In genomic region chr10:86653987-86654386, GRCh38 we compare ENCODE assay signal across 14 cellular contexts. TPM values are rescaled to one million over a fixed set of nuclear protein-coding genes. Genes with fewer than 3 reads are reported as not detected.
DNase-seq lines count a peak whose midpoint lies in the region; ATAC-seq, FAIRE-seq and TF ChIP-seq lines count a peak whose summit lies in the region.
"Had no signal": no experiment of that assay in that cellular context is flagged by ENCODE, and none has a peak within 500 bp of the region (broad histone marks: within the 10 kb centered on the region; RNA-seq: fewer than 3 reads in every experiment).

No MANE protein-coding gene starts in this region.

- H2BK120ac ChIP-seq in H1 (replicated peaks; ENCODE audit: low read depth, low read length) = no peak overlapping the region
- H2BK120ac ChIP-seq in trophoblast cell (ENCODE audit: insufficient read depth, low read length, poor library complexity) = no peak overlapping the region

- H3K4ac ChIP-seq in H1 (replicated peaks; ENCODE audit: insufficient read length, low read depth, low read length) = no peak overlapping the region
- H3K4ac ChIP-seq in trophoblast cell (ENCODE audit: low read depth, low read length) = no peak overlapping the region

- H3K4me3 ChIP-seq in GM12878 (no peak overlapping the region), H1 (ENCODE audit: extremely low read depth in 1 of 4, insufficient read depth in 2 of 4, low read depth in 3 of 4, low read length in 4 of 4) (no peak overlapping the region), trophoblast cell (ENCODE audit: low read depth, low read length) (no peak overlapping the region), heart right ventricle (no peak overlapping the region), suprapubic skin (no peak overlapping the region)
- H3K4me3 ChIP-seq: BLaER1 treated with 17β-estradiol and CSF1 and Interleukin-3, amounts not matched to agents 10 nM and 100 nM; HAP-1 had no signal

- H3K9me3 ChIP-seq in GM12878 (replicated peaks; ENCODE audit: control insufficient read depth, insufficient read depth, low read length) (no peaks in the 10 kb centered on the region), H1 (ENCODE audit: insufficient read depth in 2 of 2, low read depth in 1 of 2, low read length in 1 of 2) (no peaks in the 10 kb centered on the region), trophoblast cell (ENCODE audit: insufficient read depth, low read depth, low read length) (peaks cover 1% of the 10 kb centered on the region), heart right ventricle (no peaks in the 10 kb centered on the region), suprapubic skin (no peaks in the 10 kb centered on the region)
- H3K9me3 ChIP-seq: BLaER1 treated with 17β-estradiol and CSF1 and Interleukin-3, amounts not matched to agents 10 nM and 100 nM; HAP-1 had no signal

- H3K79me1 ChIP-seq in H1 (ENCODE audit: low read depth, low read length) (no peaks in the 10 kb centered on the region), trophoblast cell (ENCODE audit: low read length) (no peaks in the 10 kb centered on the region)

- DNase-seq in HTR-8/SVneo (ENCODE audit: insufficient read length, low spot score) (no peak), GM12878 (ENCODE audit: low read depth, low spot score) (no peak), H1 (ENCODE audit: low read depth in 1 of 2, low spot score in 2 of 2) (no peak), trophoblast cell (no peak), heart right ventricle (no peak), suprapubic skin (ENCODE audit: low spot score in 2 of 2) (no peak)
- DNase-seq: CD4-positive, CD25-positive, alpha-beta regulatory T cell; GF-D8; GOT3; HFFc6 had no signal

- H3K23me2 ChIP-seq in H1 (ENCODE audit: low read depth, low read length) = peaks cover 7% of the 10 kb centered on the region; the same call in 1 of the 2 replicates

- H3K23ac ChIP-seq in H1 (ENCODE audit: insufficient read length) = no peak overlapping the region
- peak overlapping the region; percentile 7 for H3K23ac ChIP-seq in trophoblast cell (ENCODE audit: low read length)

- H4K8ac ChIP-seq in H1 (ENCODE audit: extremely low read depth, insufficient read depth, low read length) (no peak overlapping the region), trophoblast cell (ENCODE audit: low read depth, low read length) (no peak overlapping the region)

- FAIRE-seq in HTR-8/SVneo (lab: Jason Lieb, UNC) (peak; percentile 86), GM12878 (lab: Jason Lieb, UNC) (no peak), H1 (lab: Jason Lieb, UNC) (no peak)

- TF ChIP-seq POLR2A in GM12878 (IDR thresholded peaks at IDR 0.05; ENCODE audit: low read depth, low read length) (no peak), H1 (IDR thresholded peaks at IDR 0.05; ENCODE audit: control extremely low read depth in 1 of 2, low read depth in 2 of 2, low read length in 2 of 2) (no peak), suprapubic skin (IDR thresholded peaks at IDR 0.05) (no peak)

- no peak overlapping the region for H4K5ac ChIP-seq in H1 (ENCODE audit: insufficient read length, low read depth, low read length)

- RAD21 ChIA-PET in GM12878 (lab: Charles Lee; ENCODE audit: unreplicated experiment) = no interaction called here

- ATAC-seq in GM12878 = no peak
- no peak for ATAC-seq in heart right ventricle
- ATAC-seq in HG03460 (IDR thresholded peaks at IDR 0.05; ENCODE audit: unreplicated experiment) = no peak

- H2AK5ac ChIP-seq in H1 (ENCODE audit: low read depth, low read length) (peak overlapping the region; percentile 53; the same call in 1 of the 2 replicates), trophoblast cell (ENCODE audit: low read length) (no peak overlapping the region)

- H3K36me3 ChIP-seq in GM12878 (ENCODE audit: control insufficient read depth in 2 of 2, insufficient read depth in 2 of 2, low read length in 1 of 2) = no peaks in the 10 kb centered on the region
- H3K36me3 ChIP-seq in H1 (ENCODE audit: control insufficient read depth in 2 of 4, insufficient read depth in 4 of 4, low read length in 3 of 4) = no peaks in the 10 kb centered on the region
- H3K36me3 ChIP-seq in trophoblast cell (ENCODE audit: control insufficient read depth in 1 of 2, insufficient read depth in 2 of 2, low read length in 2 of 2) = no peaks in the 10 kb centered on the region
- no peaks in the 10 kb centered on the region for H3K36me3 ChIP-seq in heart right ventricle
- H3K36me3 ChIP-seq in suprapubic skin = no peaks in the 10 kb centered on the region
- H3K36me3 ChIP-seq: BLaER1 treated with 17β-estradiol and CSF1 and Interleukin-3, amounts not matched to agents 10 nM and 100 nM; HAP-1 had no signal

- SMC1A ChIA-PET in GM12878 (lab: Charles Lee; ENCODE audit: uncharacterized antibody, unreplicated experiment) = no interaction called here

- H4K20me1 ChIP-seq in GM12878 (ENCODE audit: control insufficient read depth, insufficient read depth) (no peaks in the 10 kb centered on the region; the same call in 1 of the 2 replicates), H1 (replicated peaks in 1 of 2; ENCODE audit: control insufficient read depth in 1 of 2, insufficient read depth in 2 of 2, low read length in 2 of 2) (peaks cover 0 to 6% of the 10 kb centered on the region in 2 experiments)
- H4K20me1 ChIP-seq: BLaER1 treated with 17β-estradiol and CSF1 and Interleukin-3, amounts not matched to agents 10 nM and 100 nM had no signal

- TF ChIP-seq CTCF in GM12878 (IDR thresholded peaks at IDR 0.05 in 2 of 3, conservative IDR thresholded peaks at IDR 0.05 in 1 of 3; ENCODE audit: control insufficient read depth in 2 of 3, extremely low read depth in 1 of 3, insufficient read depth in 1 of 3, low read depth in 3 of 3, low read length in 3 of 3) (no peak), H1 (IDR thresholded peaks at IDR 0.05; ENCODE audit: control extremely low read depth in 1 of 3, insufficient read depth in 1 of 3, low read depth in 1 of 3, low read length in 3 of 3) (no peak), heart right ventricle (IDR thresholded peaks at IDR 0.05) (no peak), suprapubic skin (IDR thresholded peaks at IDR 0.05) (no peak)

- in situ Hi-C loops in GM12878 (cut with MboI) = no loop called here

- no TSS peak for BruUV-seq in GM12878 (replicated peaks; lab: Mats Ljungman, UMichigan)

- H2BK20ac ChIP-seq in H1 (ENCODE audit: low read length) = 0 out of 2 replicates have a peak overlapping the region, but pooled peaks have one; percentile 61

- H3K27me3 ChIP-seq in GM12878 (replicated peaks in 1 of 2; ENCODE audit: control insufficient read depth in 2 of 2, insufficient read depth in 2 of 2, low read length in 1 of 2) (no peaks in the 10 kb centered on the region; a peak in 1 of 4 replicates), H1 (replicated peaks in 1 of 4; ENCODE audit: control insufficient read depth in 3 of 4, extremely low read depth in 1 of 4, insufficient read depth in 3 of 4, low read length in 3 of 4) (0 out of 7 replicates have a peak, but pooled peaks cover 0 to 2% (median 0%) of the 10 kb centered on the region in 4 experiments), trophoblast cell (ENCODE audit: insufficient read depth, low read length) (no peaks in the 10 kb centered on the region), heart right ventricle (peaks cover 0 to 5% (median 0%) of the 10 kb centered on the region in 7 donors), suprapubic skin (no peaks in the 10 kb centered on the region)
- H3K27me3 ChIP-seq: BLaER1 treated with 17β-estradiol and CSF1 and Interleukin-3, amounts not matched to agents 10 nM and 100 nM had no signal

- H3K79me2 ChIP-seq in GM12878 (ENCODE audit: control insufficient read depth, insufficient read depth, low read length) (no peaks in the 10 kb centered on the region), H1 (ENCODE audit: control insufficient read depth in 1 of 2, insufficient read depth in 2 of 2, low read length in 2 of 2) (no peaks in the 10 kb centered on the region), trophoblast cell (ENCODE audit: control insufficient read depth, insufficient read depth, low read length, poor library complexity) (no peaks in the 10 kb centered on the region)

- intact Hi-C loops in GM12878 (cut with micrococcal nuclease; ENCODE audit: unreplicated experiment) = no loop called here
- intact Hi-C loops in heart right ventricle (cut with DNase I) = no loop called here

- POLR2A ChIA-PET in GM12878 (lab: Charles Lee) (no interaction called here), H1 (lab: Charles Lee; ENCODE audit: partially characterized antibody) (interaction anchor here (1.9 kb wide), 1 partner anchor 12 kb away, joined by 4 read pairs; no protein-coding TSS in a partner anchor)

- H2BK5ac ChIP-seq in H1 (ENCODE audit: low read depth, low read length) (0 out of 2 replicates have a peak overlapping the region, but pooled peaks have one; percentile 24), trophoblast cell (ENCODE audit: low read depth, low read length, poor library complexity) (no peak overlapping the region)

- no peak for TF ChIP-seq EP300 in GM12878 (IDR thresholded peaks at IDR 0.05; ENCODE audit: borderline replicate concordance in 1 of 2, control insufficient read depth in 1 of 2, low read depth in 2 of 2, low read length in 2 of 2)
- no peak for TF ChIP-seq EP300 in H1 (IDR thresholded peaks at IDR 0.05; ENCODE audit: borderline replicate concordance in 1 of 2, low read depth in 2 of 2, low read length in 2 of 2)
- no peak for TF ChIP-seq EP300 in suprapubic skin (IDR thresholded peaks at IDR 0.05)

- WGBS in GM12878 (ENCODE audit: insufficient coverage, insufficient replicate concordance, low lambda C conversion rate, missing lambda C conversion rate) = 56% methylated on average over 3 of the region's 3 CpGs
- 87 to 100% methylated on average over 2 to 3 of the region's 3 CpGs for WGBS in H1 (ENCODE audit: extremely low coverage in 1 of 2, insufficient coverage in 1 of 2, insufficient read length in 1 of 2, insufficient replicate concordance in 2 of 2, low coverage in 1 of 2, low lambda C conversion rate in 2 of 2, missing lambda C conversion rate in 1 of 2), 2 experiments
- 100% methylated on average over 2 of the region's 3 CpGs for WGBS in trophoblast cell (ENCODE audit: extremely low coverage, insufficient coverage, insufficient read length)
- 96 to 100% methylated on average over 3 of the region's 3 CpGs for WGBS in heart right ventricle, 2 donors
- WGBS in suprapubic skin = 97% methylated on average over 3 of the region's 3 CpGs

- H3K56ac ChIP-seq in H1 (replicated peaks; ENCODE audit: insufficient read length, low read depth, low read length) = peak overlapping the region; percentile 98

- no peak overlapping the region for H3K18ac ChIP-seq in H1 (ENCODE audit: extremely low read depth, low read length)
- H3K18ac ChIP-seq in trophoblast cell (ENCODE audit: low read length) = no peak overlapping the region

- H3K4me2 ChIP-seq in GM12878 (ENCODE audit: control insufficient read depth, insufficient read depth) (no peak overlapping the region), H1 (ENCODE audit: insufficient read depth in 1 of 2, low read depth in 2 of 2, low read length in 2 of 2) (no peak overlapping the region), trophoblast cell (ENCODE audit: low read length) (no peak overlapping the region)
- H3K4me2 ChIP-seq: BLaER1 treated with 17β-estradiol and CSF1 and Interleukin-3, amounts not matched to agents 10 nM and 100 nM had no signal

- no peak overlapping the region for H2AFZ ChIP-seq in GM12878 (ENCODE audit: control insufficient read depth, low read depth, low read length)
- H2AFZ ChIP-seq in H1 (ENCODE audit: low read length) = no peak overlapping the region
- H2AFZ ChIP-seq in trophoblast cell (ENCODE audit: insufficient read depth, low read length, poor library complexity) = no peak overlapping the region

- no peak overlapping the region for H3K9ac ChIP-seq in GM12878 (ENCODE audit: control insufficient read depth, insufficient read depth, low read length)
- H3K9ac ChIP-seq in H1 (replicated peaks in 1 of 4; ENCODE audit: extremely low read depth in 1 of 4, low read depth in 3 of 4, low read length in 3 of 4) = no peak overlapping the region
- H3K9ac ChIP-seq in trophoblast cell (ENCODE audit: low read length) = no peak overlapping the region
- H3K9ac ChIP-seq: BLaER1 treated with 17β-estradiol and CSF1 and Interleukin-3, amounts not matched to agents 10 nM and 100 nM had no signal

- H3K27ac ChIP-seq in GM12878 (ENCODE audit: control insufficient read depth, insufficient read depth) (no peak overlapping the region), H1 (ENCODE audit: low read depth, low read length) (no peak overlapping the region), trophoblast cell (ENCODE audit: low read depth, low read length) (no peak overlapping the region), heart right ventricle (no peak overlapping the region), suprapubic skin (no peak overlapping the region)
- H3K27ac ChIP-seq: BLaER1 treated with 17β-estradiol and CSF1 and Interleukin-3, amounts not matched to agents 10 nM and 100 nM had no signal

- H4K91ac ChIP-seq in H1 (replicated peaks; ENCODE audit: insufficient read length, low read length) (no peak overlapping the region), trophoblast cell (ENCODE audit: low read depth, low read length) (no peak overlapping the region)

- H3K4me1 ChIP-seq in GM12878 (ENCODE audit: control insufficient read depth, insufficient read depth, low read length) (no peaks in the 10 kb centered on the region), H1 (replicated peaks in 1 of 4; ENCODE audit: control insufficient read depth in 3 of 4, insufficient read depth in 4 of 4, low read length in 3 of 4) (peaks cover 0 to 6% (median 3%) of the 10 kb centered on the region in 4 experiments; a peak in 1 of 7 replicates), trophoblast cell (ENCODE audit: control insufficient read depth in 1 of 2, insufficient read depth in 2 of 2, low read length in 2 of 2) (peaks cover 0 to 2% of the 10 kb centered on the region in 2 experiments), heart right ventricle (peaks cover 5 to 51% (median 32%) of the 10 kb centered on the region in 9 donors), suprapubic skin (peaks cover 11% of the 10 kb centered on the region)
- H3K4me1 ChIP-seq: HAP-1 had no signal

- no peak overlapping the region for H3K14ac ChIP-seq in H1 (ENCODE audit: insufficient read length)
- H3K14ac ChIP-seq in trophoblast cell (ENCODE audit: low read length) = no peak overlapping the region

- peak overlapping the region; percentile 61; the same call in 1 of the 2 replicates for H2BK15ac ChIP-seq in H1 (ENCODE audit: low read length)

- no peak overlapping the region for H4K12ac ChIP-seq in trophoblast cell (ENCODE audit: low read depth, low read length)

- H2BK12ac ChIP-seq in H1 (ENCODE audit: low read depth, low read length) (no peak overlapping the region), trophoblast cell (ENCODE audit: low read length) (no peak overlapping the region)

- no peak for TF ChIP-seq RAD21 in GM12878 (IDR thresholded peaks at IDR 0.05; ENCODE audit: insufficient read depth, low read depth, low read length)
- no peak for TF ChIP-seq RAD21 in H1 (IDR thresholded peaks at IDR 0.05 in 1 of 2, conservative IDR thresholded peaks at IDR 0.05 in 1 of 2; ENCODE audit: low read depth in 2 of 2, low read length in 2 of 2)

- CTCF ChIA-PET in GM12878 (lab: Yijun Ruan, JAX) (interaction anchor here (1.1 kb wide), 1 partner anchor 11 kb away, joined by 3 read pairs; no protein-coding TSS in a partner anchor), H1 (lab: Charles Lee; ENCODE audit: partially characterized antibody) (interaction anchor here (0.7 to 1.2 kb wide), 3 partner anchors 9 to 69 kb away, joined by 3 to 5 read pairs (median 4); no protein-coding TSS in a partner anchor)

RNA-seq across cellular contexts. Expression of gene OPN4, which starts 0.4 kb away (rescaled TPM):
- total RNA-seq in GM12878 (2013; cell fraction: nucleolus; rRNA removed) = not detected in 2 replicates
- not detected in 2 replicates for total RNA-seq in GM12878 (2014; rRNA removed)
- not detected in 2 replicates for total RNA-seq in GM12878 (2014; rRNA removed; fragmentation: Illumina TruSeq; extraction: Trizol)
- total RNA-seq in GM12878 (2021) = not detected in 2 replicates
- polyA plus RNA-seq in GM12878 (2011; ENCODE audit: low read depth) = not detected
- not detected in 2 replicates for polyA plus RNA-seq in GM12878 (2011; rRNA removed)
- polyA plus RNA-seq in GM12878 (2011; cell fraction: cytosol; rRNA removed) = not detected in 2 replicates
- not detected in 2 replicates for polyA plus RNA-seq in GM12878 (2011; cell fraction: nucleus; rRNA removed)
- polyA plus RNA-seq in GM12878 (2012) = not detected in 2 replicates
- not detected in 2 replicates for polyA plus RNA-seq in GM12878 (2014; fragmentation: Illumina TruSeq; extraction: Trizol)
- not detected for polyA plus RNA-seq in GM12878 (2014; fragmentation: Nextera tagmentation; extraction: Ambion mirVana)
- polyA plus RNA-seq in GM12878 (2014; rRNA removed) = not detected in 2 replicates
- polyA plus RNA-seq in GM12878 (2016; fragmentation: Nextera tagmentation; extraction: Ambion mirVana) = not detected
- polyA minus RNA-seq in GM12878 (2011; rRNA and poly(A)+ RNA removed) = not detected in 2 replicates
- polyA minus RNA-seq in GM12878 (2011; cell fraction: cytosol; rRNA and poly(A)+ RNA removed) = not detected in 2 replicates
- polyA minus RNA-seq in GM12878 (2011; cell fraction: nucleus; rRNA and poly(A)+ RNA removed) = not detected in 2 replicates
- total RNA-seq in H1 (2021; fragmentation: NEBNext Ultra II Directional; extraction: Animal tissue kit (Norgen Biotek cat#: 25700)) = not detected in 2 replicates
- not detected in 2 replicates for polyA plus RNA-seq in H1 (2011; rRNA removed)
- not detected for polyA plus RNA-seq in H1 (2011; cell fraction: cytosol; rRNA removed)
- polyA plus RNA-seq in H1 (2011; cell fraction: nucleus; rRNA removed) = not detected
- not detected in 4 replicates for polyA plus RNA-seq in H1 (2012, experiment 1 of 2)
- not detected for polyA plus RNA-seq in H1 (2012, experiment 2 of 2)
- polyA plus RNA-seq in H1 (2013, experiment 1 of 2) = not detected
- not detected for polyA plus RNA-seq in H1 (2013, experiment 2 of 2)
- not detected in 2 replicates for polyA minus RNA-seq in H1 (2011; rRNA and poly(A)+ RNA removed)
- not detected for polyA minus RNA-seq in H1 (2011; cell fraction: cytosol; rRNA and poly(A)+ RNA removed)
- polyA minus RNA-seq in H1 (2011; cell fraction: nucleus; rRNA and poly(A)+ RNA removed) = not detected
- not detected in 2 replicates for polyA plus RNA-seq in trophoblast cell (2013)
- total RNA-seq in heart right ventricle = under 1 TPM in 5 of 10 donors, not detected in 5; 0.11 to 0.27 (median 0.26) TPM
- polyA plus RNA-seq in heart right ventricle = under 1 TPM; 0.10 to 0.29 TPM
- total RNA-seq in suprapubic skin = under 1 TPM in 1 of 4 donors, not detected in 3; 0.34 TPM
- total RNA-seq: A172; CD4-positive, CD25-positive, alpha-beta regulatory T cell; HFFc6 had no signal
- polyA plus RNA-seq: CD4-positive, CD25-positive, alpha-beta regulatory T cell had no signal

RNA-seq across cellular contexts. Expression of gene LDB3, which starts 14.3 kb away (rescaled TPM):
- 0.06 TPM in 1 of 2 replicates, not detected in the other for total RNA-seq in GM12878 (2013; cell fraction: nucleolus; rRNA removed)
- total RNA-seq in GM12878 (2014; rRNA removed) = under 0.01 TPM in 1 of 2 replicates, not detected in the other
- 0.04 TPM in 1 of 2 replicates, not detected in the other for total RNA-seq in GM12878 (2014; rRNA removed; fragmentation: Illumina TruSeq; extraction: Trizol)
- 0.05 TPM in 1 of 2 replicates, not detected in the other for total RNA-seq in GM12878 (2021)
- polyA plus RNA-seq in GM12878 (2011; ENCODE audit: low read depth) = not detected
- 0.03 and 0.04 TPM in 2 replicates for polyA plus RNA-seq in GM12878 (2011; rRNA removed)
- 0.05 and 0.10 TPM in 2 replicates for polyA plus RNA-seq in GM12878 (2011; cell fraction: cytosol; rRNA removed)
- polyA plus RNA-seq in GM12878 (2011; cell fraction: nucleus; rRNA removed) = 0.04 and 0.06 TPM in 2 replicates
- polyA plus RNA-seq in GM12878 (2012) = 0.05 and 0.11 TPM in 2 replicates
- 0.03 and 0.04 TPM in 2 replicates for polyA plus RNA-seq in GM12878 (2014; fragmentation: Illumina TruSeq; extraction: Trizol)
- under 1 TPM; 0.02 to 0.05 TPM for polyA plus RNA-seq in GM12878 (2014; fragmentation: Nextera tagmentation; extraction: Ambion mirVana)
- 0.03 and 0.05 TPM in 2 replicates for polyA plus RNA-seq in GM12878 (2014; rRNA removed)
- under 1 TPM; 0.06 to 0.07 TPM for polyA plus RNA-seq in GM12878 (2016; fragmentation: Nextera tagmentation; extraction: Ambion mirVana)
- polyA minus RNA-seq in GM12878 (2011; rRNA and poly(A)+ RNA removed) = 0.15 TPM in 1 of 2 replicates, not detected in the other
- polyA minus RNA-seq in GM12878 (2011; cell fraction: cytosol; rRNA and poly(A)+ RNA removed) = not detected in 2 replicates
- not detected in 2 replicates for polyA minus RNA-seq in GM12878 (2011; cell fraction: nucleus; rRNA and poly(A)+ RNA removed)
- 0.40 and 0.43 TPM in 2 replicates for total RNA-seq in H1 (2021; fragmentation: NEBNext Ultra II Directional; extraction: Animal tissue kit (Norgen Biotek cat#: 25700))
- polyA plus RNA-seq in H1 (2011; rRNA removed) = 0.17 and 0.20 TPM in 2 replicates
- polyA plus RNA-seq in H1 (2011; cell fraction: cytosol; rRNA removed) = 0.28 TPM
- 0.20 TPM for polyA plus RNA-seq in H1 (2011; cell fraction: nucleus; rRNA removed)
- polyA plus RNA-seq in H1 (2012, experiment 1 of 2) = 0.35 to 0.62 TPM (median 0.59 TPM) in 4 replicates
- 0.17 TPM for polyA plus RNA-seq in H1 (2012, experiment 2 of 2)
- 0.55 TPM for polyA plus RNA-seq in H1 (2013, experiment 1 of 2)
- 0.74 TPM for polyA plus RNA-seq in H1 (2013, experiment 2 of 2)
- polyA minus RNA-seq in H1 (2011; rRNA and poly(A)+ RNA removed) = 0.49 and 1.2 TPM in 2 replicates
- 0.29 TPM for polyA minus RNA-seq in H1 (2011; cell fraction: cytosol; rRNA and poly(A)+ RNA removed)
- 1.1 TPM for polyA minus RNA-seq in H1 (2011; cell fraction: nucleus; rRNA and poly(A)+ RNA removed)
- polyA plus RNA-seq in trophoblast cell (2013) = 0.11 and 0.24 TPM in 2 replicates
- 1,000 to 10,000 TPM; 1,248 to 1,738 (median 1,513) TPM for total RNA-seq in heart right ventricle
- polyA plus RNA-seq in heart right ventricle = 1,000 to 10,000 TPM in 1 of 2 donors, 100 to 1,000 TPM in 1; 162 to 1,622 TPM
- total RNA-seq in suprapubic skin = 1 to 10 TPM in 1 of 4 donors, under 1 TPM in 2, not detected in 1; 0.44 to 3.2 (median 0.98) TPM
- total RNA-seq: CD4-positive, CD25-positive, alpha-beta regulatory T cell had no signal
- polyA plus RNA-seq: CD4-positive, CD25-positive, alpha-beta regulatory T cell had no signal

Comparison
In these comparisons a context has a peak if more than half of its experiments do, and no peak if none do; other contexts are left out.
1. RNA of gene LDB3, which starts 14.3 kb away (total RNA-seq): 1,248 to 1,738 TPM in heart right ventricle; 0.44 to 3.2 TPM in suprapubic skin, 0.40 to 0.43 TPM in H1 and under 0.01 to 0.06 TPM in GM12878; every median in the first group is over 100 times any median in the second.